ENCODE assay signal across 8 cellular contexts in the genomic region with DNA sequence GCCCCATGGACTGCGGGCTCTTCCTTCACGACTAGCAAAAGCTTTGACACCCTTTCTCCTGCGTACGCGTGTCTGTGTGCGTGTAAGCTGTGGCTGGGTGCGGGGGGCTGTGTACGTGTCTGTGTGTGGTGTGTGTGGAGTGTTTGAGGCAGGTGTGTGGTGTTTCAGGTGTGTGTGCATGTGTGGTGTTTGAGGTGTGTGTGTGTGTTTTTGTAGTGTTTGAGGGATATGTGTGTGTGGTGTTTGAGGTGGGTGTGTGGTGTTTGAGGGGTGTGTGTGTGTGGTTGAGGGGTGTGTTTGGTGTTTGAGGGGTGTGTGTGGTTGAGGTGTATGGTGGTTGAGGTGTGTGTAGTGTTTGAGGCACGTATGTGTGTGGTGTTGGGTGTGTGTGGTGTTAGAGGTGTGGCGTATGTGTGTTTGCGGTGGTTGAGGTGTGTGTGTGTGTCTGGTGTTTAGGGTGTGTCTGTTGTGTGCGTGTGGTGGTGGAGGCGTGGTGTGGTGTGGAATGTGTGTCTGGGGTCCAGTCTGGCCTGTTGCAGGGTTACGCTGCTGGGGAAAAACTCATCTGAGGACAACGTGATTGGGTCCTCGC. TPM values are rescaled to one million over a fixed set of nuclear protein-coding genes. Genes with fewer than 3 reads are reported as not detected.
DNase-seq lines count a peak whose midpoint lies in the region; ATAC-seq, FAIRE-seq and TF ChIP-seq lines count a peak whose summit lies in the region.

No MANE protein-coding gene starts in this region.

- H3K36me3 ChIP-seq in ES-I3 (ENCODE audit: insufficient read depth, low read length) = no peaks in the 10 kb centered on the region
- no peaks in the 10 kb centered on the region for H3K36me3 ChIP-seq in OCI-LY1 (ENCODE audit: insufficient read depth, low read length)
- no peaks in the 10 kb centered on the region for H3K36me3 ChIP-seq in endothelial cell of umbilical vein (ENCODE audit: control insufficient read depth in 2 of 2, extremely low read depth in 1 of 2, insufficient read depth in 2 of 2, low read length in 2 of 2)
- H3K36me3 ChIP-seq in pancreas = no peaks in the 10 kb centered on the region

- H3K4me1 ChIP-seq in ES-I3 (ENCODE audit: insufficient read depth, low read length) (no peaks in the 10 kb centered on the region), OCI-LY1 (ENCODE audit: insufficient read depth, low read length, severe bottlenecking) (peaks cover 21% of the 10 kb centered on the region), endothelial cell of umbilical vein (ENCODE audit: control insufficient read depth, extremely low read depth, insufficient read depth, low read length) (peaks cover 10% of the 10 kb centered on the region), pancreas (peaks cover 0 to 7% (median 4%) of the 10 kb centered on the region in 3 donors)

- H3K4me2 ChIP-seq in OCI-LY1 (ENCODE audit: low read length) (peak overlapping the region; percentile 98), endothelial cell of umbilical vein (ENCODE audit: insufficient read depth, low read length) (peak overlapping the region; percentile 66)

- H3K27ac ChIP-seq in OCI-LY1 (ENCODE audit: low read depth, low read length, poor library complexity, severe bottlenecking) (no peak overlapping the region), endothelial cell of umbilical vein (ENCODE audit: insufficient read depth, low read depth, low read length) (no peak overlapping the region), pancreas (peak overlapping the region; percentile 51 to 65 (median 55))

- H2AFZ ChIP-seq in OCI-LY1 (ENCODE audit: low read length) (peak overlapping the region; percentile 75; the same call in 1 of the 2 replicates), endothelial cell of umbilical vein (ENCODE audit: low read depth, low read length) (peak overlapping the region; percentile 29)

- TF ChIP-seq CTCF in OCI-LY1 (IDR thresholded peaks at IDR 0.05; ENCODE audit: low read length) (no peak), endothelial cell of umbilical vein (IDR thresholded peaks at IDR 0.05; ENCODE audit: extremely low read depth in 1 of 2, insufficient read depth in 1 of 2, low read depth in 1 of 2, low read length in 2 of 2) (no peak), pancreas (IDR thresholded peaks at IDR 0.05) (no peak)

- intact Hi-C loops in endothelial cell of umbilical vein (cut with micrococcal nuclease) = loop anchor here (1.0 kb wide), 3 partner anchors 28 to 63 kb away; partner anchors contain the start of gene SHANK3
- intact Hi-C loops in pancreas (cut with DNase I) = no loop called here

- H3F3A ChIP-seq in OCI-LY1 (ENCODE audit: insufficient read depth, low read length) = no peaks in the 10 kb centered on the region

- H3K9ac ChIP-seq in ES-I3 (ENCODE audit: low read depth, low read length) (peak overlapping the region; percentile 67), OCI-LY1 (ENCODE audit: low read length) (peak overlapping the region; percentile 74), endothelial cell of umbilical vein (replicated peaks; ENCODE audit: extremely low read depth, insufficient read depth, low read length) (peak overlapping the region; percentile 2)

- no peak for DNase-seq in endothelial cell of umbilical vein (ENCODE audit: low read depth, low spot score)
- peak in 1 of 6 donors; percentile 20 for DNase-seq in pancreas
- DNase-seq in NCI-H2227 (lab: John Stamatoyannopoulos, UW; ENCODE audit: unreplicated experiment) = no peak
- DNase-seq in H54 (ENCODE audit: insufficient read length, low spot score) = no peak

- H3K27me3 ChIP-seq in OCI-LY1 (ENCODE audit: insufficient read depth, low read length) (no peaks in the 10 kb centered on the region), endothelial cell of umbilical vein (ENCODE audit: control insufficient read depth in 2 of 2, insufficient read depth in 2 of 2, low read length in 2 of 2) (no peaks in the 10 kb centered on the region), pancreas (no peaks in the 10 kb centered on the region)

- dilution Hi-C loops in endothelial cell of umbilical vein (cut with MboI; ENCODE audit: extremely low pct_ligation_motif_present, low sequenced_read_pairs) = no loop called here

- no TSS peak for BruUV-seq in endothelial cell of umbilical vein (replicated peaks; lab: Mats Ljungman, UMichigan)

- H3K9me1 ChIP-seq in endothelial cell of umbilical vein (replicated peaks; ENCODE audit: control insufficient read depth, extremely low read depth, insufficient read depth, low read length) = no peaks in the 10 kb centered on the region

- H3K4me3 ChIP-seq in OCI-LY1 (ENCODE audit: low read depth, low read length, poor library complexity, severe bottlenecking) (peak overlapping the region; percentile 97), endothelial cell of umbilical vein (replicated peaks in 1 of 3; ENCODE audit: insufficient read depth in 1 of 3, low read depth in 1 of 3, low read length in 3 of 3) (peak overlapping the region; percentile 20 to 47 (median 47)), pancreas (peak overlapping the region; percentile 72 to 89 (median 84))

- POLR2A ChIA-PET in endothelial cell of umbilical vein (lab: Charles Lee) = interaction anchor here (0.6 to 1.6 kb wide), 4 partner anchors 10 to 48 kb away, joined by 3 to 6 read pairs (median 4); no protein-coding TSS in a partner anchor

- H4K20me1 ChIP-seq in OCI-LY1 (ENCODE audit: insufficient read depth, low read length) (no peaks in the 10 kb centered on the region), endothelial cell of umbilical vein (replicated peaks; ENCODE audit: control insufficient read depth, extremely low read depth, insufficient read depth, low read length) (no peaks in the 10 kb centered on the region)

- H3K9me3 ChIP-seq in ES-I3 (ENCODE audit: control insufficient read depth, insufficient read depth, low read length) (no peaks in the 10 kb centered on the region), OCI-LY1 (ENCODE audit: low read length) (no peaks in the 10 kb centered on the region), endothelial cell of umbilical vein (replicated peaks; ENCODE audit: control insufficient read depth, insufficient read depth, low read length) (no peaks in the 10 kb centered on the region), pancreas (no peaks in the 10 kb centered on the region)

- ATAC-seq in pancreas (no peak), HG02870 (IDR thresholded peaks at IDR 0.05; ENCODE audit: unreplicated experiment) (no peak), GM18858 (IDR thresholded peaks at IDR 0.05; ENCODE audit: unreplicated experiment) (no peak)

- FAIRE-seq in endothelial cell of umbilical vein (lab: Jason Lieb, UNC) (peak; percentile 59), pancreas (lab: Jason Lieb, UNC) (no peak), H54 (lab: Jason Lieb, UNC) (no peak)

- WGBS in pancreas, 2 donors = 28 to 32% methylated on average over 16 of the region's 16 CpGs

- TF ChIP-seq POLR2A in endothelial cell of umbilical vein (IDR thresholded peaks at IDR 0.05; ENCODE audit: low read depth, low read length) (no peak), H54 (IDR thresholded peaks at IDR 0.05; ENCODE audit: low read depth, low read length) (no peak)

- CTCF ChIA-PET in endothelial cell of umbilical vein (lab: Charles Lee) = interaction anchor here (0.9 to 4.0 kb wide), 14 partner anchors 10 to 103 kb away, joined by 3 to 26 read pairs (median 5); partner anchors contain the start of genes SCO2 and SHANK3

- H3K79me2 ChIP-seq in OCI-LY1 (ENCODE audit: insufficient read depth, low read length) = no peaks in the 10 kb centered on the region
- H3K79me2 ChIP-seq in endothelial cell of umbilical vein (ENCODE audit: control insufficient read depth, insufficient read depth, low read length) = no peaks in the 10 kb centered on the region

- no peaks in the 10 kb centered on the region for H3K9me2 ChIP-seq in OCI-LY1 (ENCODE audit: low read depth, low read length)

RNA-seq across cellular contexts. Expression of gene ARSA, which starts 0.7 kb away (rescaled TPM):
- total RNA-seq in endothelial cell of umbilical vein (19.3 and 22.3 TPM in 2 replicates), pancreas (10 to 100 TPM; 21.9 to 36.2 (median 27.2) TPM)
- polyA plus RNA-seq in endothelial cell of umbilical vein (33.6 and 47.7 TPM in 2 replicates), pancreas (100 to 1,000 TPM in 1 of 2 donors, 10 to 100 TPM in 1; 87.1 to 119 TPM)
- 10.9 and 16.5 TPM in 2 replicates for polyA plus RNA-seq in endothelial cell of umbilical vein (2011; cell fraction: cytosol; rRNA removed)
- polyA plus RNA-seq in endothelial cell of umbilical vein (2011; cell fraction: nucleus; rRNA removed) = 63.1 and 81.2 TPM in 2 replicates
- polyA plus RNA-seq in endothelial cell of umbilical vein (2012) = 17.5 and 28.3 TPM in 2 replicates
- polyA minus RNA-seq in endothelial cell of umbilical vein = 6.4 and 8.9 TPM in 2 replicates
- 3.2 TPM for polyA minus RNA-seq in endothelial cell of umbilical vein (2011; cell fraction: cytosol; rRNA and poly(A)+ RNA removed)
- polyA minus RNA-seq in endothelial cell of umbilical vein (2011; cell fraction: nucleus; rRNA and poly(A)+ RNA removed) = 7.6 and 14.0 TPM in 2 replicates

RNA-seq across cellular contexts. Expression of gene MAPK8IP2, which starts 28.0 kb away (rescaled TPM):
- total RNA-seq in endothelial cell of umbilical vein (0.31 and 0.37 TPM in 2 replicates), pancreas (1 to 10 TPM; 1.4 to 3.0 (median 2.3) TPM)
- polyA plus RNA-seq in endothelial cell of umbilical vein (0.18 and 0.21 TPM in 2 replicates), pancreas (10 to 100 TPM in 1 of 2 donors, 1 to 10 TPM in 1; 3.3 to 10.0 TPM)
- 0.06 and 0.13 TPM in 2 replicates for polyA plus RNA-seq in endothelial cell of umbilical vein (2011; cell fraction: cytosol; rRNA removed)
- 0.09 and 0.11 TPM in 2 replicates for polyA plus RNA-seq in endothelial cell of umbilical vein (2011; cell fraction: nucleus; rRNA removed)
- 0.15 TPM in 2 replicates for polyA plus RNA-seq in endothelial cell of umbilical vein (2012)
- 0.06 TPM in 1 of 2 replicates, not detected in the other for polyA minus RNA-seq in endothelial cell of umbilical vein
- not detected for polyA minus RNA-seq in endothelial cell of umbilical vein (2011; cell fraction: cytosol; rRNA and poly(A)+ RNA removed)
- polyA minus RNA-seq in endothelial cell of umbilical vein (2011; cell fraction: nucleus; rRNA and poly(A)+ RNA removed) = 0.10 TPM in 1 of 2 replicates, not detected in the other

RNA-seq across cellular contexts. Expression of gene SHANK3, which starts 44.0 kb away (rescaled TPM):
- total RNA-seq in endothelial cell of umbilical vein (137 and 158 TPM in 2 replicates), pancreas (1 to 10 TPM; 2.7 to 6.1 (median 3.7) TPM)
- polyA plus RNA-seq in endothelial cell of umbilical vein (26.1 and 29.7 TPM in 2 replicates), pancreas (10 to 100 TPM; 18.7 to 18.9 TPM)
- polyA plus RNA-seq in endothelial cell of umbilical vein (2011; cell fraction: cytosol; rRNA removed) = 11.8 and 19.1 TPM in 2 replicates
- polyA plus RNA-seq in endothelial cell of umbilical vein (2011; cell fraction: nucleus; rRNA removed) = 180 and 181 TPM in 2 replicates
- polyA plus RNA-seq in endothelial cell of umbilical vein (2012) = 37.4 and 44.9 TPM in 2 replicates
- polyA minus RNA-seq in endothelial cell of umbilical vein = 21.8 and 32.5 TPM in 2 replicates
- polyA minus RNA-seq in endothelial cell of umbilical vein (2011; cell fraction: cytosol; rRNA and poly(A)+ RNA removed) = not detected
- polyA minus RNA-seq in endothelial cell of umbilical vein (2011; cell fraction: nucleus; rRNA and poly(A)+ RNA removed) = 55.9 and 115 TPM in 2 replicates

RNA-seq across cellular contexts. Expression of gene CHKB, which starts 46.0 kb away (rescaled TPM):
- 57.7 and 62.4 TPM in 2 replicates for total RNA-seq in endothelial cell of umbilical vein
- 67.5 and 70.6 TPM in 2 replicates for polyA plus RNA-seq in endothelial cell of umbilical vein
- 25.8 and 37.8 TPM in 2 replicates for polyA plus RNA-seq in endothelial cell of umbilical vein (2011; cell fraction: cytosol; rRNA removed)
- polyA plus RNA-seq in endothelial cell of umbilical vein (2011; cell fraction: nucleus; rRNA removed) = 320 and 353 TPM in 2 replicates
- polyA plus RNA-seq in endothelial cell of umbilical vein (2012) = 37.9 and 43.3 TPM in 2 replicates
- 21.1 and 22.4 TPM in 2 replicates for polyA minus RNA-seq in endothelial cell of umbilical vein
- polyA minus RNA-seq in endothelial cell of umbilical vein (2011; cell fraction: cytosol; rRNA and poly(A)+ RNA removed) = 2.5 TPM
- polyA minus RNA-seq in endothelial cell of umbilical vein (2011; cell fraction: nucleus; rRNA and poly(A)+ RNA removed) = 28.0 and 29.8 TPM in 2 replicates
- 10 to 100 TPM; 20.4 to 55.5 (median 28.3) TPM for total RNA-seq in pancreas
- polyA plus RNA-seq in pancreas = 100 to 1,000 TPM; 236 to 283 TPM

RNA-seq across cellular contexts. Expression of gene CPT1B, which starts 50.4 kb away (rescaled TPM):
- total RNA-seq in endothelial cell of umbilical vein = 3.6 and 7.1 TPM in 2 replicates
- 7.0 and 7.1 TPM in 2 replicates for polyA plus RNA-seq in endothelial cell of umbilical vein
- polyA plus RNA-seq in endothelial cell of umbilical vein (2011; cell fraction: cytosol; rRNA removed) = 0.93 and 1.9 TPM in 2 replicates
- 45.1 and 59.0 TPM in 2 replicates for polyA plus RNA-seq in endothelial cell of umbilical vein (2011; cell fraction: nucleus; rRNA removed)
- 5.2 and 7.4 TPM in 2 replicates for polyA plus RNA-seq in endothelial cell of umbilical vein (2012)
- 5.2 and 5.3 TPM in 2 replicates for polyA minus RNA-seq in endothelial cell of umbilical vein
- polyA minus RNA-seq in endothelial cell of umbilical vein (2011; cell fraction: cytosol; rRNA and poly(A)+ RNA removed) = 2.4 TPM
- polyA minus RNA-seq in endothelial cell of umbilical vein (2011; cell fraction: nucleus; rRNA and poly(A)+ RNA removed) = 6.6 and 7.4 TPM in 2 replicates
- 10 to 100 TPM in 3 of 6 donors, 1 to 10 TPM in 3; 7.2 to 26.8 (median 10.1) TPM for total RNA-seq in pancreas
- 10 to 100 TPM; 59.7 to 87.0 TPM for polyA plus RNA-seq in pancreas

Comparison
In these comparisons a context has a peak if more than half of its experiments do, and no peak if none do; other contexts are left out.
1. H3K9ac ChIP-seq: peak in every context shown above with its lines; median percentile 74 in OCI-LY1; 67 in ES-I3; 2 in endothelial cell of umbilical vein.
2. H3K27ac ChIP-seq: peak in pancreas (4 of 4); none in OCI-LY1 (single experiment) and endothelial cell of umbilical vein (single experiment).
3. H3K4me3 ChIP-seq: peak in every context shown above with its lines; median percentile 97 in OCI-LY1; 84 in pancreas; 47 in endothelial cell of umbilical vein.
4. RNA of gene SHANK3, which starts 44.0 kb away (total RNA-seq): 137 to 158 TPM in endothelial cell of umbilical vein; 2.7 to 6.1 TPM in pancreas; every median in the first group is over 10 times any median in the second.